17 cellular contexts compared by ENCODE assay signal in the genomic region with DNA sequence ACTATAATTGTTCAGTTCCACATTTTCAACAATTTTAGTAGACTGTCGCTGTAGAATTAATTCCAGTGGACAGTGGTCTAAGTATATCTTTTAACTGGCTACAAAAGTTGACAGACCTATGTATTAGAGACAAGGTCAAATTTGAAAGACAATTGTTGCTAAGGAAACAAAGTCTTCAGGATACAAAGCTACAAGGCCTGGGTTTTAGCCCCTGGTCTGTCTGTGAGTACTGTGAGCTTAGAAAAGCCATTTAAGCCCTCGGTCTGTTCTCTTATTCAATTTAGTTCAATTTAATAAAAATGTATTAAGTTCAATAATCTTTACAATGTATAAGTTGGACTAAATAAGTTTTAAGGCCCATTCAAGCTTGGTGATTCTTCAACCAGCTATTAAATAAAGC.
"Had no signal": no experiment of that assay in that cellular context is flagged by ENCODE, and none has a peak within 500 bp of the region (broad histone marks: within the 10 kb centered on the region; RNA-seq: fewer than 3 reads in every experiment).

No MANE protein-coding gene starts in this region.

- H3K36me3 ChIP-seq: esophagus squamous epithelium, right lobe of liver, transverse colon had no signal

- H3K4me3 Mint-ChIP-seq: activated naive CD8-positive, alpha-beta T cell; dendritic cell treated with granulocyte-macrophage colony-stimulating factor and Interleukin-4, amounts not matched to agents 40 ng/mL and 50 ng/mL, for 4 days; mesothelial cell of epicardium; stimulated activated naive B cell treated with anti-CD40 and anti-IgM and Interleukin-4, amounts not matched to agents 10 μg/mL and 1 μg/mL and 100 μg/mL, for 72 hours had no signal

- H3K4me3 ChIP-seq: esophagus squamous epithelium, right lobe of liver, transverse colon had no signal

- H3K4me1 Mint-ChIP-seq: stimulated activated naive B cell treated with anti-CD40 and anti-IgM and Interleukin-4, amounts not matched to agents 10 μg/mL and 1 μg/mL and 100 μg/mL, for 72 hours had no signal

- ATAC-seq: right lobe of liver; stimulated activated naive B cell treated with anti-CD40 and anti-IgM and Interleukin-4, amounts not matched to agents 10 μg/mL and 1 μg/mL and 100 μg/mL, for 72 hours had no signal

- H3K9me3 ChIP-seq: esophagus squamous epithelium, right lobe of liver, transverse colon had no signal

- H3K27me3 Mint-ChIP-seq: activated naive CD8-positive, alpha-beta T cell; dendritic cell treated with granulocyte-macrophage colony-stimulating factor and Interleukin-4, amounts not matched to agents 40 ng/mL and 50 ng/mL, for 4 days; progenitor cell of endocrine pancreas; stimulated activated naive B cell treated with anti-CD40 and anti-IgM and Interleukin-4, amounts not matched to agents 10 μg/mL and 1 μg/mL and 100 μg/mL, for 72 hours had no signal

- H3K36me3 Mint-ChIP-seq: activated naive CD8-positive, alpha-beta T cell; mesothelial cell of epicardium; stimulated activated naive B cell treated with anti-CD40 and anti-IgM and Interleukin-4, amounts not matched to agents 10 μg/mL and 1 μg/mL and 100 μg/mL, for 72 hours had no signal

- DNase-seq: activated CD4-positive, alpha-beta T cell treated with anti-CD3 and anti-CD28 coated beads, Interleukin-2, amount 50 U/mL, for 4 hours; activated effector memory CD4-positive, alpha-beta T cell treated with anti-CD3 and anti-CD28 coated beads, Interleukin-2, amount 50 U/mL, for 16 hours; activated T-cell treated with anti-CD3 and anti-CD28 coated beads, Interleukin-2, amount 50 U/mL, for 1 hour; cerebellar nuclear complex; esophagus squamous epithelium; foreskin fibroblast; glutamatergic neuron; kidney glomerular epithelial cell; nucleus accumbens; right lobe of liver; stimulated activated CD4-positive, alpha-beta T cell treated with anti-CD3 and anti-CD28 coated beads, Interleukin-2, amount 100 ng/mL, for 24 hours; stimulated activated naive B cell treated with anti-CD40 and anti-IgM and Interleukin-4, amounts not matched to agents 10 μg/mL and 1 μg/mL and 100 μg/mL, for 72 hours; transverse colon had no signal

- H3K4me1 ChIP-seq: esophagus squamous epithelium had no signal

- H3K27ac Mint-ChIP-seq: activated naive CD8-positive, alpha-beta T cell; dendritic cell treated with granulocyte-macrophage colony-stimulating factor and Interleukin-4, amounts not matched to agents 40 ng/mL and 50 ng/mL, for 4 days; mesothelial cell of epicardium; progenitor cell of endocrine pancreas; stimulated activated naive B cell treated with anti-CD40 and anti-IgM and Interleukin-4, amounts not matched to agents 10 μg/mL and 1 μg/mL and 100 μg/mL, for 72 hours had no signal

- H3K27me3 ChIP-seq: esophagus squamous epithelium, right lobe of liver, transverse colon had no signal

- H3K27ac ChIP-seq: esophagus squamous epithelium, right lobe of liver, transverse colon had no signal
